Comparison of ENCODE assay signal across 11 cellular contexts in the genomic region with DNA sequence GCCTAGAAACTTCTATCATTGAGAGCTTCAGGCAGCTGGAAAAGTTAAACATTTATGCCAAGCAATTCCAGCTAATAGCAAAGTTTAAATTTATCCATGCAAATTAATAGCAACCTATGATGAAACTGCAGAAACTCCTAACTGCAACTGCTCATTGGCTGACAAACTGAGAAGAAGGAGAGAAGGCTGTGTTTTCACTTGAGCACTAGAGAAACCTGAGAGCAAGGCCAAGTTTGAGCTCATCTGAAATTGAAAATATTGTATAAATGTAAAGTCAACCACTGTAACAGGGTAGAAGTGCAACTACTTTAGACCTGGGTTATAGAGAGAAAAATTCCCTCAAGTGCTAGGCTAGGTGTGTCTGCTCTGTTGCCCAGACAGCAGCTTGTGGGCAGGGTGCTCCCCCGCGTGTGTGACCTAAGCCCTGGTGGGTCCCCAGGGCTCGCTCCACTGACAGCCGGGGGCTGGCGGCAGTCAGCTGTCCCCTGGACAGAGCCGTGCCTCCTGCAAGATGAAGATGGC. TPM values are rescaled to one million over a fixed set of nuclear protein-coding genes. Genes with fewer than 3 reads are reported as not detected.
DNase-seq lines count a peak whose midpoint lies in the region; ATAC-seq and TF ChIP-seq lines count a peak whose summit lies in the region.
"Had no signal": no experiment of that assay in that cellular context is flagged by ENCODE, and none has a peak within 500 bp of the region (broad histone marks: within the 10 kb centered on the region; RNA-seq: fewer than 3 reads in every experiment).

No MANE protein-coding gene starts in this region.

- H3K27me3 ChIP-seq in right lobe of liver (no peaks in the 10 kb centered on the region), WERI-Rb-1 (ENCODE audit: insufficient read depth, low read depth, severe bottlenecking) (no peaks in the 10 kb centered on the region), spleen (replicated peaks in 1 of 7) (no peaks in the 10 kb centered on the region)

- peaks cover 0 to 4% (median 1%) of the 10 kb centered on the region in 4 donors for H3K4me1 ChIP-seq in right lobe of liver
- H3K4me1 ChIP-seq in spleen, result peaks cover 0 to 20% (median 10%) of the 10 kb centered on the region in 6 donors

- WGBS in right lobe of liver (ENCODE audit: insufficient coverage, low coverage, low lambda C conversion rate, missing lambda C conversion rate), result 0% methylated on average over 1 of the region's 6 CpGs
- 60 to 86% (median 75%) methylated on average over 6 of the region's 6 CpGs for WGBS in spleen, 5 donors

- intact Hi-C loops in right lobe of liver (cut with DNase I) (no loop called here), spleen (cut with DNase I; ENCODE audit: low total_unique reads) (no loop called here)

- peak overlapping the region in 2 of 3 donors; percentile 4 to 29 for H3K27ac ChIP-seq in right lobe of liver
- no peak overlapping the region for H3K27ac ChIP-seq in WERI-Rb-1
- no peak overlapping the region for H3K27ac ChIP-seq in spleen

- no peak for TF ChIP-seq POLR2A in right lobe of liver (IDR thresholded peaks at IDR 0.05)
- no peak for TF ChIP-seq POLR2A in spleen (IDR thresholded peaks at IDR 0.05)

- no peaks in the 10 kb centered on the region for H3K9me3 ChIP-seq in right lobe of liver
- no peaks in the 10 kb centered on the region for H3K9me3 ChIP-seq in WERI-Rb-1 (ENCODE audit: severe bottlenecking)
- no peaks in the 10 kb centered on the region for H3K9me3 ChIP-seq in spleen

- no peaks in the 10 kb centered on the region for H3K36me3 ChIP-seq in right lobe of liver
- H3K36me3 ChIP-seq in WERI-Rb-1, result no peaks in the 10 kb centered on the region
- peaks cover 0 to 6% (median 0%) of the 10 kb centered on the region in 6 donors for H3K36me3 ChIP-seq in spleen

- ATAC-seq in GM18520 (IDR thresholded peaks at IDR 0.05; ENCODE audit: unreplicated experiment), result peak; percentile 51
- peak; percentile 93 for ATAC-seq in GM21737 (IDR thresholded peaks at IDR 0.05; ENCODE audit: unreplicated experiment)
- ATAC-seq in HG03469 (IDR thresholded peaks at IDR 0.05; ENCODE audit: unreplicated experiment), result peak; percentile 80
- peak; percentile 67 to 79 (median 70) for ATAC-seq in right lobe of liver
- ATAC-seq in omental fat pad (ENCODE audit: low FRiP score), result no peak

- DNase-seq in right lobe of liver (no peak), WERI-Rb-1 (no peak), spleen (no peak), UCSD-AML1 (lab: John Stamatoyannopoulos, UW; ENCODE audit: unreplicated experiment) (no peak), omental fat pad (ENCODE audit: low spot score) (no peak)
- DNase-seq: activated CD4-positive, CD25-positive, alpha-beta regulatory T cell treated with anti-CD3 and anti-CD28 coated beads, Interleukin-2, amount 50 U/mL, for 72 hours; NCI-H510A; right cardiac atrium had no signal

- no peak overlapping the region for H3K4me3 ChIP-seq in right lobe of liver
- H3K4me3 ChIP-seq in WERI-Rb-1 (ENCODE audit: low read depth, low read length), result no peak overlapping the region
- H3K4me3 ChIP-seq in spleen, result no peak overlapping the region

- TF ChIP-seq CTCF in right lobe of liver (IDR thresholded peaks at IDR 0.05) (no peak), WERI-Rb-1 (IDR thresholded peaks at IDR 0.05; ENCODE audit: low read depth, low read length) (no peak), spleen (IDR thresholded peaks at IDR 0.05 in 8 of 11, conservative IDR thresholded peaks at IDR 0.05 in 3 of 11) (no peak), omental fat pad (IDR thresholded peaks at IDR 0.05) (no peak)

RNA-seq across cellular contexts. Expression of gene CABYR, which starts 50.2 kb away (rescaled TPM):
- total RNA-seq in right lobe of liver (1 to 10 TPM in 3 of 6 experiments, under 1 TPM in 1, not detected in 2; 0.31 to 7.5 (median 3.7) TPM), spleen (1 to 10 TPM in 5 of 7 donors, under 1 TPM in 1, not detected in 1; 0.56 to 2.3 (median 1.3) TPM), omental fat pad (1 to 10 TPM; 1.9 to 5.3 (median 2.4) TPM)
- polyA plus RNA-seq in spleen, result 1 to 10 TPM; 1.4 to 2.2 (median 1.4) TPM

Comparison
In these comparisons a context has a peak if more than half of its experiments do, and no peak if none do; other contexts are left out.
1. H3K27ac ChIP-seq: peak in right lobe of liver (2 of 3); none in WERI-Rb-1 (single experiment) and spleen (0 of 8).